Comparison of ENCODE assay signal across 18 cellular contexts in the genomic region with DNA sequence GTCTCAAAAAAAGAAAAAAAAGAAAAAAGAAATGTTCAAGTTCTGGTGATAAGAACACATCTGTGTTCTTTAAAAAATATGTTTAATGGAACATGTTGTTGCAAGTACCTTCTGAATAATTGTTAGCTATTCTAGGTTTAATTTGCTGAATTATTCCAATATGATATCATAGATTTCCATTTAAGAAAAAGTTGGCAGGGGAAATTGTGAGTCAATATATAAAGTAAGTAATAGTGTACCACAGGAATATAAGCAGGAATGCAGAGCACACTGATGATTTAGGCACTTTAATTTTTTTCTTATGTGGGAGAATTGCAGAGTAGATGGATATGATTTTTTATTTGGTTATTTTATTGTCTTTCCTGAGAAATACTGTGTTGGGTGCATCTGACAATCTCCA.
"Had no signal": no experiment of that assay in that cellular context is flagged by ENCODE, and none has a peak within 500 bp of the region (broad histone marks: within the 10 kb centered on the region; RNA-seq: fewer than 3 reads in every experiment).

No MANE protein-coding gene starts in this region.

- H3K36me3 ChIP-seq: brain microvascular endothelial cell, stomach, thoracic aorta had no signal

- H3K4me1 ChIP-seq: parathyroid adenoma, stomach had no signal

- H3K27me3 ChIP-seq: brain microvascular endothelial cell, stomach had no signal

- H3K27ac ChIP-seq: brain microvascular endothelial cell, parathyroid adenoma, stomach, thoracic aorta, VCaP had no signal

- DNase-seq: activated CD4-positive, alpha-beta memory T cell treated with anti-CD3 and anti-CD28 coated beads, Interleukin-2, amount 10 ng/mL, durations not matched to agents 7 days and 5 days; activated CD4-positive, alpha-beta T cell treated with anti-CD3 and anti-CD28 coated beads for 4 hours; activated naive CD4-positive, alpha-beta T cell treated with anti-CD3 and anti-CD28 coated beads, Interleukin-2, amount 50 U/mL, for 16 hours; activated T-cell treated with anti-CD3 and anti-CD28 coated beads, Interleukin-2, amount 50 U/mL, for 24 hours; brain microvascular endothelial cell; cortex of kidney; effector memory CD4-positive, alpha-beta T cell; hypothalamus; kidney glomerular epithelial cell; left ventricle myocardium superior; mucosa of descending colon; naive thymus-derived CD4-positive, alpha-beta T cell; stimulated activated CD4-positive, alpha-beta T cell treated with anti-CD3 and anti-CD28 coated beads, Interleukin-1b, Interleukin-23, amount 100 ng/mL, for 48 hours; stomach; T-helper 1 cell had no signal

- H3K9ac ChIP-seq: parathyroid adenoma had no signal

- H2AFZ ChIP-seq: parathyroid adenoma had no signal

- H3K79me2 ChIP-seq: parathyroid adenoma had no signal

- H3K9me3 ChIP-seq: mucosa of descending colon, stomach, thoracic aorta had no signal

- H3K4me3 ChIP-seq: mucosa of descending colon, stomach, thoracic aorta had no signal

- ATAC-seq: left ventricle myocardium superior; mucosa of descending colon; naive thymus-derived CD4-positive, alpha-beta T cell had no signal
